In the genomic region with DNA sequence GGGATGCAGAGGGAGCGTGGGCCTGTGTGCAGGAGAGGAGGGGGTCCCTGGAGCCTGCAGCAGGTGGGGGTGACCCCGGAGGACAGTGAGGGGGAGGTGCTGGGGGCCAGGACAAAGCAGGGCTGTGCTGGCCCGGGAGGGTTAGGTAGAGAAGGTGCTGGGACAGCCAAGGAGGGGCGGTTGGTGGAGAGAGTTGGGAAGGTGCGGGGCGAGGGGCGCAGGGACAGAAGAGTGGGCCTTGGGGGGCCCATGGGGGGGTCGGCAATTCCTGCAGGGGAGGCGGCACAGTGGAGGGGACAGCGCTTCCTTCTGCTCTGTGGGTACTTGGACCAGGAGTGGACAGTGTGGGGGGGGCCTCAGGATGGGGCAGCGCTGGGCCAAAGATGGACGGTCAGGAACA, we compare ENCODE assay signal across 28 cellular contexts. TPM values are rescaled to one million over a fixed set of nuclear protein-coding genes. Genes with fewer than 3 reads are reported as not detected.
A peak's percentile ranks its signal among the peaks of the same experiment; 100 is the strongest.
DNase-seq lines count a peak whose midpoint lies in the region; ATAC-seq and TF ChIP-seq lines count a peak whose summit lies in the region.
"Had no signal": no experiment of that assay in that cellular context is flagged by ENCODE, and none has a peak within 500 bp of the region (broad histone marks: within the 10 kb centered on the region; RNA-seq: fewer than 3 reads in every experiment).

No MANE protein-coding gene starts in this region.

- no peaks in the 10 kb centered on the region for H3K9me3 Mint-ChIP-seq in stimulated activated naive CD8-positive, alpha-beta T cell treated with anti-CD3 and anti-CD28 coated beads, Interleukin-15, amount 100 ng/mL, for 72 hours
- H3K9me3 Mint-ChIP-seq: CD4-positive, alpha-beta memory T cell; CD4-positive, CD25-positive, alpha-beta regulatory T cell; CD8-positive, alpha-beta memory T cell had no signal

- H3K36me3 Mint-ChIP-seq in T-helper 17 cell (ENCODE audit: low read depth), result no peaks in the 10 kb centered on the region

- no peak overlapping the region for H3K4me3 Mint-ChIP-seq in stimulated activated naive CD8-positive, alpha-beta T cell treated with anti-CD3 and anti-CD28 coated beads, Interleukin-15, amount 100 ng/mL, for 72 hours
- H3K4me3 Mint-ChIP-seq in T-helper 17 cell, result peak overlapping the region; percentile 5
- H3K4me3 Mint-ChIP-seq: CD14-positive monocyte; CD4-positive, alpha-beta memory T cell; CD8-positive, alpha-beta memory T cell had no signal

- H3K9me3 ChIP-seq in left ventricle myocardium inferior (replicated peaks) (no peaks in the 10 kb centered on the region), T-helper 17 cell (ENCODE audit: control insufficient read depth, low read length, poor library complexity, severe bottlenecking) (no peaks in the 10 kb centered on the region), esophagus muscularis mucosa (no peaks in the 10 kb centered on the region)
- H3K9me3 ChIP-seq: BE2C, BLaER1 had no signal

- no peak for TF ChIP-seq POLR2A in esophagus muscularis mucosa (IDR thresholded peaks at IDR 0.05; ENCODE audit: low read depth)

- H3K27me3 ChIP-seq in left ventricle myocardium inferior (ENCODE audit: low read depth) (peaks cover 14% of the 10 kb centered on the region), esophagus muscularis mucosa (peaks cover 0 to 26% (median 2%) of the 10 kb centered on the region in 4 donors)
- H3K27me3 ChIP-seq: BE2C had no signal

- H3K4me1 Mint-ChIP-seq in stimulated activated naive CD8-positive, alpha-beta T cell treated with anti-CD3 and anti-CD28 coated beads, Interleukin-15, amount 100 ng/mL, for 72 hours, result peaks cover 10% of the 10 kb centered on the region
- peaks cover 10% of the 10 kb centered on the region for H3K4me1 Mint-ChIP-seq in T-helper 17 cell
- H3K4me1 Mint-ChIP-seq: CD14-positive monocyte had no signal

- H3K4me1 ChIP-seq in left ventricle myocardium inferior, result peaks cover 78% of the 10 kb centered on the region
- H3K4me1 ChIP-seq in esophagus muscularis mucosa, result peaks cover 12 to 17% (median 14%) of the 10 kb centered on the region in 4 donors
- H3K4me1 ChIP-seq: BE2C had no signal

- ATAC-seq in left ventricle myocardium superior, result no peak
- ATAC-seq in stimulated activated naive CD8-positive, alpha-beta T cell treated with anti-CD3 and anti-CD28 coated beads, Interleukin-15, amount 100 ng/mL, for 72 hours, result peak; percentile 21
- no peak for ATAC-seq in stimulated activated naive CD8-positive, alpha-beta T cell treated with anti-CD3 and anti-CD28 coated beads, Interleukin-15, Interleukin-2, amounts not matched to agents 100 U/mL and 50 U/mL, for 24 hours
- no peak for ATAC-seq in T-helper 17 cell
- ATAC-seq in sciatic nerve, result peak; percentile 6
- ATAC-seq: GM12878 had no signal

- intact Hi-C loops in left ventricle myocardium inferior (cut with micrococcal nuclease) (no loop called here), left ventricle myocardium superior (cut with micrococcal nuclease) (no loop called here), sciatic nerve (cut with DNase I) (no loop called here), esophagus muscularis mucosa (cut with DNase I) (no loop called here)

- no peak for TF ChIP-seq CTCF in left ventricle myocardium inferior (IDR thresholded peaks at IDR 0.05; ENCODE audit: borderline replicate concordance)
- no peak for TF ChIP-seq CTCF in esophagus muscularis mucosa (IDR thresholded peaks at IDR 0.05)

- H3K4me3 ChIP-seq in left ventricle myocardium inferior (no peak overlapping the region), esophagus muscularis mucosa (no peak overlapping the region)
- H3K4me3 ChIP-seq: BLaER1, GM12878 had no signal

- peaks cover 5% of the 10 kb centered on the region for H3K36me3 ChIP-seq in left ventricle myocardium inferior
- peaks cover 10 to 52% (median 25%) of the 10 kb centered on the region in 4 donors for H3K36me3 ChIP-seq in esophagus muscularis mucosa

- TF ChIP-seq EP300 in esophagus muscularis mucosa (IDR thresholded peaks at IDR 0.05), result no peak

- peaks cover 11% of the 10 kb centered on the region for H3K27me3 Mint-ChIP-seq in stimulated activated naive CD8-positive, alpha-beta T cell treated with anti-CD3 and anti-CD28 coated beads, Interleukin-15, amount 100 ng/mL, for 72 hours
- H3K27me3 Mint-ChIP-seq in T-helper 17 cell, result peaks cover 8% of the 10 kb centered on the region

- H3K27ac Mint-ChIP-seq in stimulated activated naive CD8-positive, alpha-beta T cell treated with anti-CD3 and anti-CD28 coated beads, Interleukin-15, amount 100 ng/mL, for 72 hours, result no peak overlapping the region
- no peak overlapping the region for H3K27ac Mint-ChIP-seq in T-helper 17 cell
- H3K27ac Mint-ChIP-seq: CD14-positive monocyte; CD4-positive, alpha-beta memory T cell; CD4-positive, CD25-positive, alpha-beta regulatory T cell; CD8-positive, alpha-beta memory T cell had no signal

- H3K27ac ChIP-seq in left ventricle myocardium inferior (replicated peaks), result peak overlapping the region; percentile 27
- no peak overlapping the region for H3K27ac ChIP-seq in esophagus muscularis mucosa (replicated peaks in 1 of 4)
- H3K27ac ChIP-seq: BLaER1 had no signal

- WGBS in esophagus muscularis mucosa, result 92% methylated on average over 12 of the region's 12 CpGs

- DNase-seq in left ventricle myocardium inferior (no peak), left ventricle myocardium superior (no peak), T-helper 17 cell (no peak), sciatic nerve (ENCODE audit: low spot score) (no peak), NOMO-1 (lab: John Stamatoyannopoulos, UW; ENCODE audit: unreplicated experiment in 2 of 2) (no peak), esophagus muscularis mucosa (ENCODE audit: extremely low spot score) (no peak)
- no peak for DNase-seq in stimulated activated naive CD8-positive, alpha-beta T cell treated with anti-CD3 and anti-CD28 coated beads, Interleukin-15, amount 100 ng/mL, for 72 hours
- DNase-seq in stimulated activated naive CD8-positive, alpha-beta T cell treated with anti-CD3 and anti-CD28 coated beads, Interleukin-15, Interleukin-2, amounts not matched to agents 100 U/mL and 50 U/mL, for 24 hours, result no peak
- DNase-seq: 8988T; ACHN; BE2C; C1 segment of cervical spinal cord; CD4-positive, alpha-beta memory T cell; CD4-positive, CD25-positive, alpha-beta regulatory T cell; CD8-positive, alpha-beta memory T cell; DMS 273 treated with DMSO at 0.1 percent for 48 hours; DMS153; DMS53; DMS79; DND-41; EL; GDM1 had no signal

RNA-seq across cellular contexts. Expression of gene LRPAP1, which starts 32.5 kb away (rescaled TPM):
- 297 TPM for total RNA-seq in left ventricle myocardium inferior
- total RNA-seq in left ventricle myocardium superior, result 307 TPM
- 10 to 100 TPM; 77.4 to 82.8 TPM for total RNA-seq in T-helper 17 cell
- total RNA-seq in sciatic nerve, result 105 TPM
- total RNA-seq in esophagus muscularis mucosa, result 100 to 1,000 TPM in 3 of 4 donors, 10 to 100 TPM in 1; 88.5 to 201 (median 174) TPM

RNA-seq across cellular contexts. Expression of gene DOK7, which starts 36.6 kb away (rescaled TPM):
- 46.7 TPM for total RNA-seq in left ventricle myocardium inferior
- total RNA-seq in left ventricle myocardium superior, result 35.5 TPM
- total RNA-seq in T-helper 17 cell, result not detected
- not detected for total RNA-seq in sciatic nerve
- 1 to 10 TPM in 3 of 4 donors, under 1 TPM in 1; 0.50 to 1.7 (median 1.4) TPM for total RNA-seq in esophagus muscularis mucosa
- total RNA-seq: A673; CD4-positive, alpha-beta memory T cell; CD4-positive, CD25-positive, alpha-beta regulatory T cell; CD8-positive, alpha-beta memory T cell; G401 had no signal

RNA-seq across cellular contexts. Expression of gene HGFAC, which starts 57.9 kb away (rescaled TPM):
- total RNA-seq in left ventricle myocardium inferior (0.80 TPM), left ventricle myocardium superior (0.67 TPM), T-helper 17 cell (not detected), sciatic nerve (not detected), esophagus muscularis mucosa (1 to 10 TPM in 1 of 4 donors, under 1 TPM in 1, not detected in 2; 0.52 to 2.3 TPM)
- total RNA-seq: CD4-positive, CD25-positive, alpha-beta regulatory T cell; CD8-positive, alpha-beta memory T cell; Daoy; G401 had no signal

Comparison
In these comparisons a context has a peak if more than half of its experiments do, and no peak if none do; other contexts are left out.
1. ATAC-seq: peak in stimulated activated naive CD8-positive, alpha-beta T cell treated with anti-CD3 and anti-CD28 coated beads, Interleukin-15, amount 100 ng/mL, for 72 hours (single experiment) and sciatic nerve (single experiment); none in left ventricle myocardium superior (single experiment), stimulated activated naive CD8-positive, alpha-beta T cell treated with anti-CD3 and anti-CD28 coated beads, Interleukin-15, Interleukin-2, amounts not matched to agents 100 U/mL and 50 U/mL, for 24 hours (single experiment) and T-helper 17 cell (single experiment).
2. RNA of gene DOK7, which starts 36.6 kb away (total RNA-seq): 46.7 TPM in left ventricle myocardium inferior (single experiment) and 35.5 TPM in left ventricle myocardium superior (single experiment); 0.50 to 1.7 TPM in esophagus muscularis mucosa, not detected in T-helper 17 cell and not detected in sciatic nerve (single experiment); every median in the first group is over 10 times any median in the second.